1 cellular context compared by ENCODE assay signal in genomic region chr2:69829243-69830044, GRCh38.
TF ChIP-seq lines count a peak whose summit lies in the region.

Gene GMCL1, plus strand, starts transcription at chr2:69829660. Its CDS starts 233 bp downstream, at chr2:69829893.

TF ChIP-seq in HepG2, 621 proteins besides CTCF, POLR2A, EP300 and RAD21 (continued from another document and continues in another):
- peak; percentile 90 for TF ChIP-seq THAP9 (CRISPR knock-in tag; IDR thresholded peaks at IDR 0.05; ENCODE audit: borderline replicate concordance)
- TF ChIP-seq SP140L (CRISPR knock-in tag; IDR thresholded peaks at IDR 0.05; ENCODE audit: borderline replicate concordance) = no peak
- peak; percentile 94; the same call in 1 of the 2 replicates for TF ChIP-seq SNAI1 (CRISPR knock-in tag; IDR thresholded peaks at IDR 0.05; ENCODE audit: borderline replicate concordance)
- TF ChIP-seq ZSCAN21 (CRISPR knock-in tag; IDR thresholded peaks at IDR 0.05; ENCODE audit: borderline replicate concordance) = peak; percentile 94
- TF ChIP-seq TIGD3 (CRISPR knock-in tag; IDR thresholded peaks at IDR 0.05; ENCODE audit: borderline replicate concordance) = peak; percentile 99
- TF ChIP-seq KLF9 (CRISPR knock-in tag; IDR thresholded peaks at IDR 0.05; ENCODE audit: low read depth) = peak; percentile 100
- TF ChIP-seq SP4 (CRISPR knock-in tag; IDR thresholded peaks at IDR 0.05) = peak; percentile 99
- TF ChIP-seq ZNF644 (CRISPR knock-in tag; IDR thresholded peaks at IDR 0.05; ENCODE audit: low read depth) = 0 out of 2 replicates have a peak, but pooled peaks have one; percentile 17
- TF ChIP-seq KAT7 (CRISPR knock-in tag; IDR thresholded peaks at IDR 0.05; ENCODE audit: borderline replicate concordance) = peak; percentile 96; the same call in 1 of the 2 replicates
- TF ChIP-seq ZNF234 (CRISPR knock-in tag; conservative IDR thresholded peaks at IDR 0.05) = peak; percentile 90; the same call in 1 of the 2 replicates
- TF ChIP-seq ELK4 (CRISPR knock-in tag; IDR thresholded peaks at IDR 0.05; ENCODE audit: borderline replicate concordance) = peak; percentile 47; the same call in 1 of the 2 replicates
- TF ChIP-seq, protein P1, sequence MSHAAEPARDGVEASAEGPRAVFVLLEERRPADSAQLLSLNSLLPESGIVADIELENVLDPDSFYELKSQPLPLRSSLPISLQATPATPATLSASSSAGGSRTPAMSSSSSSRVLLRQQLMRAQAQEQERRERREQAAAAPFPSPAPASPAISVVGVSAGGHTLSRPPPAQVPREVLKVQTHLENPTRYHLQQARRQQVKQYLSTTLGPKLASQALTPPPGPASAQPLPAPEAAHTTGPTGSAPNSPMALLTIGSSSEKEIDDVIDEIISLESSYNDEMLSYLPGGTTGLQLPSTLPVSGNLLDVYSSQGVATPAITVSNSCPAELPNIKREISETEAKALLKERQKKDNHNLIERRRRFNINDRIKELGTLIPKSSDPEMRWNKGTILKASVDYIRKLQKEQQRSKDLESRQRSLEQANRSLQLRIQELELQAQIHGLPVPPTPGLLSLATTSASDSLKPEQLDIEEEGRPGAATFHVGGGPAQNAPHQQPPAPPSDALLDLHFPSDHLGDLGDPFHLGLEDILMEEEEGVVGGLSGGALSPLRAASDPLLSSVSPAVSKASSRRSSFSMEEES (CRISPR knock-in tag; IDR thresholded peaks at IDR 0.05) = peak; percentile 82
- TF ChIP-seq TEAD2 (CRISPR knock-in tag; IDR thresholded peaks at IDR 0.05) = 0 out of 2 replicates have a peak, but pooled peaks have one; percentile 58
- TF ChIP-seq U2AF1 (optimal IDR thresholded peaks at IDR 0.05; ENCODE audit: low read depth, low read length) = peak; percentile 81
- no peak for TF ChIP-seq ZSCAN22 (CRISPR knock-in tag; IDR thresholded peaks at IDR 0.05)
- peak; percentile 94 for TF ChIP-seq HIVEP1 (CRISPR knock-in tag; IDR thresholded peaks at IDR 0.05)
- TF ChIP-seq AGO1 (IDR thresholded peaks at IDR 0.05; ENCODE audit: low read depth, low read length, poor library complexity, severe bottlenecking) = peak; percentile 71
- no peak; the same call in 1 of the 2 replicates for TF ChIP-seq CREB3 (CRISPR knock-in tag; IDR thresholded peaks at IDR 0.05)
- TF ChIP-seq YY1 (IDR thresholded peaks at IDR 0.05; ENCODE audit: insufficient read depth, insufficient replicate concordance, low read depth, low read length) = no peak
- TF ChIP-seq, protein P2, sequence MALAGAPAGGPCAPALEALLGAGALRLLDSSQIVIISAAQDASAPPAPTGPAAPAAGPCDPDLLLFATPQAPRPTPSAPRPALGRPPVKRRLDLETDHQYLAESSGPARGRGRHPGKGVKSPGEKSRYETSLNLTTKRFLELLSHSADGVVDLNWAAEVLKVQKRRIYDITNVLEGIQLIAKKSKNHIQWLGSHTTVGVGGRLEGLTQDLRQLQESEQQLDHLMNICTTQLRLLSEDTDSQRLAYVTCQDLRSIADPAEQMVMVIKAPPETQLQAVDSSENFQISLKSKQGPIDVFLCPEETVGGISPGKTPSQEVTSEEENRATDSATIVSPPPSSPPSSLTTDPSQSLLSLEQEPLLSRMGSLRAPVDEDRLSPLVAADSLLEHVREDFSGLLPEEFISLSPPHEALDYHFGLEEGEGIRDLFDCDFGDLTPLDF (CRISPR knock-in tag; IDR thresholded peaks at IDR 0.05) = peak; percentile 95
- TF ChIP-seq FOSL2 (CRISPR knock-in tag; IDR thresholded peaks at IDR 0.05) = peak; percentile 68
- TF ChIP-seq KDM5B (CRISPR knock-in tag; IDR thresholded peaks at IDR 0.05; ENCODE audit: borderline replicate concordance) = peak; percentile 95
- TF ChIP-seq ZNF484 (CRISPR knock-in tag; IDR thresholded peaks at IDR 0.05; ENCODE audit: borderline replicate concordance, low read depth) = no peak; the same call in 1 of the 2 replicates
- TF ChIP-seq CAMTA2 (CRISPR knock-in tag; IDR thresholded peaks at IDR 0.05; ENCODE audit: borderline replicate concordance) = 0 out of 2 replicates have a peak, but pooled peaks have one; percentile 19
- no peak for TF ChIP-seq ZNF841 (CRISPR knock-in tag; IDR thresholded peaks at IDR 0.05; ENCODE audit: borderline replicate concordance)
- peak; percentile 93 for TF ChIP-seq PHF8 (CRISPR knock-in tag; IDR thresholded peaks at IDR 0.05)
- peak; percentile 96 for TF ChIP-seq ZNF230 (CRISPR knock-in tag; IDR thresholded peaks at IDR 0.05)
- peak; percentile 99 for TF ChIP-seq YEATS4 (CRISPR knock-in tag; IDR thresholded peaks at IDR 0.05; ENCODE audit: borderline replicate concordance)
- TF ChIP-seq ZNF546 (CRISPR knock-in tag; conservative IDR thresholded peaks at IDR 0.05) = peak; percentile 78
- peak; percentile 99 for TF ChIP-seq DMAP1 (CRISPR knock-in tag; IDR thresholded peaks at IDR 0.05)
- TF ChIP-seq ZSCAN30 (CRISPR knock-in tag; IDR thresholded peaks at IDR 0.05) = no peak
- no peak for TF ChIP-seq TCF7L2 (IDR thresholded peaks at IDR 0.05; ENCODE audit: low read depth, low read length)
- TF ChIP-seq, protein P3, sequence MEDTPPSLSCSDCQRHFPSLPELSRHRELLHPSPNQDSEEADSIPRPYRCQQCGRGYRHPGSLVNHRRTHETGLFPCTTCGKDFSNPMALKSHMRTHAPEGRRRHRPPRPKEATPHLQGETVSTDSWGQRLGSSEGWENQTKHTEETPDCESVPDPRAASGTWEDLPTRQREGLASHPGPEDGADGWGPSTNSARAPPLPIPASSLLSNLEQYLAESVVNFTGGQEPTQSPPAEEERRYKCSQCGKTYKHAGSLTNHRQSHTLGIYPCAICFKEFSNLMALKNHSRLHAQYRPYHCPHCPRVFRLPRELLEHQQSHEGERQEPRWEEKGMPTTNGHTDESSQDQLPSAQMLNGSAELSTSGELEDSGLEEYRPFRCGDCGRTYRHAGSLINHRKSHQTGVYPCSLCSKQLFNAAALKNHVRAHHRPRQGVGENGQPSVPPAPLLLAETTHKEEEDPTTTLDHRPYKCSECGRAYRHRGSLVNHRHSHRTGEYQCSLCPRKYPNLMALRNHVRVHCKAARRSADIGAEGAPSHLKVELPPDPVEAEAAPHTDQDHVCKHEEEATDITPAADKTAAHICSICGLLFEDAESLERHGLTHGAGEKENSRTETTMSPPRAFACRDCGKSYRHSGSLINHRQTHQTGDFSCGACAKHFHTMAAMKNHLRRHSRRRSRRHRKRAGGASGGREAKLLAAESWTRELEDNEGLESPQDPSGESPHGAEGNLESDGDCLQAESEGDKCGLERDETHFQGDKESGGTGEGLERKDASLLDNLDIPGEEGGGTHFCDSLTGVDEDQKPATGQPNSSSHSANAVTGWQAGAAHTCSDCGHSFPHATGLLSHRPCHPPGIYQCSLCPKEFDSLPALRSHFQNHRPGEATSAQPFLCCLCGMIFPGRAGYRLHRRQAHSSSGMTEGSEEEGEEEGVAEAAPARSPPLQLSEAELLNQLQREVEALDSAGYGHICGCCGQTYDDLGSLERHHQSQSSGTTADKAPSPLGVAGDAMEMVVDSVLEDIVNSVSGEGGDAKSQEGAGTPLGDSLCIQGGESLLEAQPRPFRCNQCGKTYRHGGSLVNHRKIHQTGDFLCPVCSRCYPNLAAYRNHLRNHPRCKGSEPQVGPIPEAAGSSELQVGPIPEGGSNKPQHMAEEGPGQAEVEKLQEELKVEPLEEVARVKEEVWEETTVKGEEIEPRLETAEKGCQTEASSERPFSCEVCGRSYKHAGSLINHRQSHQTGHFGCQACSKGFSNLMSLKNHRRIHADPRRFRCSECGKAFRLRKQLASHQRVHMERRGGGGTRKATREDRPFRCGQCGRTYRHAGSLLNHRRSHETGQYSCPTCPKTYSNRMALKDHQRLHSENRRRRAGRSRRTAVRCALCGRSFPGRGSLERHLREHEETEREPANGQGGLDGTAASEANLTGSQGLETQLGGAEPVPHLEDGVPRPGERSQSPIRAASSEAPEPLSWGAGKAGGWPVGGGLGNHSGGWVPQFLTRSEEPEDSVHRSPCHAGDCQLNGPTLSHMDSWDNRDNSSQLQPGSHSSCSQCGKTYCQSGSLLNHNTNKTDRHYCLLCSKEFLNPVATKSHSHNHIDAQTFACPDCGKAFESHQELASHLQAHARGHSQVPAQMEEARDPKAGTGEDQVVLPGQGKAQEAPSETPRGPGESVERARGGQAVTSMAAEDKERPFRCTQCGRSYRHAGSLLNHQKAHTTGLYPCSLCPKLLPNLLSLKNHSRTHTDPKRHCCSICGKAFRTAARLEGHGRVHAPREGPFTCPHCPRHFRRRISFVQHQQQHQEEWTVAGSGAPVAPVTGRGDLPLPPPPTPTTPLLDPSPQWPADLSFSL (CRISPR knock-in tag; IDR thresholded peaks at IDR 0.05) = no peak; the same call in 1 of the 2 replicates
- TF ChIP-seq, protein P4, sequence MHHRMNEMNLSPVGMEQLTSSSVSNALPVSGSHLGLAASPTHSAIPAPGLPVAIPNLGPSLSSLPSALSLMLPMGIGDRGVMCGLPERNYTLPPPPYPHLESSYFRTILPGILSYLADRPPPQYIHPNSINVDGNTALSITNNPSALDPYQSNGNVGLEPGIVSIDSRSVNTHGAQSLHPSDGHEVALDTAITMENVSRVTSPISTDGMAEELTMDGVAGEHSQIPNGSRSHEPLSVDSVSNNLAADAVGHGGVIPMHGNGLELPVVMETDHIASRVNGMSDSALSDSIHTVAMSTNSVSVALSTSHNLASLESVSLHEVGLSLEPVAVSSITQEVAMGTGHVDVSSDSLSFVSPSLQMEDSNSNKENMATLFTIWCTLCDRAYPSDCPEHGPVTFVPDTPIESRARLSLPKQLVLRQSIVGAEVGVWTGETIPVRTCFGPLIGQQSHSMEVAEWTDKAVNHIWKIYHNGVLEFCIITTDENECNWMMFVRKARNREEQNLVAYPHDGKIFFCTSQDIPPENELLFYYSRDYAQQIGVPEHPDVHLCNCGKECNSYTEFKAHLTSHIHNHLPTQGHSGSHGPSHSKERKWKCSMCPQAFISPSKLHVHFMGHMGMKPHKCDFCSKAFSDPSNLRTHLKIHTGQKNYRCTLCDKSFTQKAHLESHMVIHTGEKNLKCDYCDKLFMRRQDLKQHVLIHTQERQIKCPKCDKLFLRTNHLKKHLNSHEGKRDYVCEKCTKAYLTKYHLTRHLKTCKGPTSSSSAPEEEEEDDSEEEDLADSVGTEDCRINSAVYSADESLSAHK (CRISPR knock-in tag; IDR thresholded peaks at IDR 0.05; ENCODE audit: borderline replicate concordance) = no peak
- peak; percentile 72; the same call in 1 of the 2 replicates for TF ChIP-seq ZBTB49 (CRISPR knock-in tag; IDR thresholded peaks at IDR 0.05; ENCODE audit: borderline replicate concordance)
- no peak for TF ChIP-seq NFE2L2 (IDR thresholded peaks at IDR 0.05; ENCODE audit: low read length)
- peak; percentile 74; the same call in 1 of the 2 replicates for TF ChIP-seq ZNF616 (CRISPR knock-in tag; IDR thresholded peaks at IDR 0.05; ENCODE audit: low read depth)
- TF ChIP-seq ATM (IDR thresholded peaks at IDR 0.05; ENCODE audit: borderline replicate concordance) = no peak
